In genomic region chr5:9845185-9845584, GRCh38 we compare ENCODE assay signal across 5 cellular contexts.
"Had no signal": no experiment of that assay in that cellular context is flagged by ENCODE, and none has a peak within 500 bp of the region (broad histone marks: within the 10 kb centered on the region; RNA-seq: fewer than 3 reads in every experiment).

No MANE protein-coding gene starts in this region.

- FAIRE-seq: HepG2, K562 had no signal

- DNase-seq: IMR-90 had no signal

- H3K4me3 Mint-ChIP-seq: IgD-negative memory B cell had no signal

- H3K4me3 ChIP-seq: K562 had no signal

- H3K27me3 Mint-ChIP-seq: IgD-negative memory B cell had no signal

- ATAC-seq: HepG2, K562 had no signal

- H3K27ac ChIP-seq: HL-60 had no signal

- H3K27ac Mint-ChIP-seq: IgD-negative memory B cell had no signal

- H3K4me1 Mint-ChIP-seq: IgD-negative memory B cell had no signal
